18 cellular contexts compared by ENCODE assay signal in the genomic region with DNA sequence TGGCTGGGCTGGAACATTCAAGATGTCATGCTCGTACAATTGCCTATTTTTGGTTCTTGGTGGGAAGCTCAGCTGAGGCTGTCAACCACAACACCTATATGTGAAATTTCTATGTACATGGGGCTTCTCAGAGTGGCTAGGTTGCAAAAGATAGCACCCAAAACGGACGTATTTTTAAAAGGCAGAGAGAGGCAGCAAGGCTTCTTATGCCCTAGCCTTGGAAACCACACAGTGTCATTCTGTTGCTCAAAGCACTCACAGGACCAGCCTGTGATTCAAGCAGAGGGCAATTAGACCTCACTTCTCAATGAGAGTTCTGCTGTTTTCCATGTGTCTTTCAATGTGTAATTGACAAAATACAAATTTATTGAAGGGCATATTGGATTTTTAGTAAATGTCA.
A peak's percentile ranks its signal among the peaks of the same experiment; 100 is the strongest.
DNase-seq lines count a peak whose midpoint lies in the region; ATAC-seq and TF ChIP-seq lines count a peak whose summit lies in the region.
"Had no signal": no experiment of that assay in that cellular context is flagged by ENCODE, and none has a peak within 500 bp of the region (broad histone marks: within the 10 kb centered on the region; RNA-seq: fewer than 3 reads in every experiment).

No MANE protein-coding gene starts in this region.

- H3K79me2 ChIP-seq in OCI-LY7 (ENCODE audit: insufficient read depth, low read depth, low read length): no peaks in the 10 kb centered on the region

- POLR2A ChIA-PET in OCI-LY7 (lab: Charles Lee): no interaction called here

- no peak overlapping the region for H3K27ac ChIP-seq in OCI-LY7 (ENCODE audit: low read depth, low read length, poor library complexity, severe bottlenecking)
- H3K27ac ChIP-seq: GM23248 had no signal

- TF ChIP-seq CTCF in GM12865 (IDR thresholded peaks at IDR 0.05; ENCODE audit: insufficient read depth, low read depth, low read length, missing control alignments): no peak
- TF ChIP-seq CTCF in OCI-LY7 (conservative IDR thresholded peaks at IDR 0.05; ENCODE audit: low read length): no peak

- no peaks in the 10 kb centered on the region for H3K9me2 ChIP-seq in OCI-LY7 (ENCODE audit: insufficient read depth, low read length)

- H3K27me3 Mint-ChIP-seq in natural killer cell treated with Interleukin-12 subunit alpha and Interleukin-12 subunit beta and Interleukin-15 and Interleukin-18, amount 100 ng/mL, for 72 hours: peaks cover 0 to 2% of the 10 kb centered on the region in 2 donors

- H3K27ac Mint-ChIP-seq in natural killer cell treated with Interleukin-12 subunit alpha and Interleukin-12 subunit beta and Interleukin-15 and Interleukin-18, amount 100 ng/mL, for 72 hours: no peak overlapping the region
- H3K27ac Mint-ChIP-seq: CD4-positive, CD25-positive, alpha-beta regulatory T cell; CD8-positive, alpha-beta memory T cell had no signal

- no peaks in the 10 kb centered on the region for H4K20me1 ChIP-seq in OCI-LY7 (ENCODE audit: insufficient read depth, low read length)

- H3K4me1 ChIP-seq in OCI-LY7 (ENCODE audit: insufficient read depth, low read length, poor library complexity, severe bottlenecking): peaks cover 40% of the 10 kb centered on the region
- H3K4me1 ChIP-seq: BE2C had no signal

- no peak overlapping the region for H3K4me3 Mint-ChIP-seq in natural killer cell treated with Interleukin-12 subunit alpha and Interleukin-12 subunit beta and Interleukin-15 and Interleukin-18, amount 100 ng/mL, for 72 hours
- H3K4me3 Mint-ChIP-seq: CD4-positive, CD25-positive, alpha-beta regulatory T cell; CD8-positive, alpha-beta memory T cell had no signal

- CTCF ChIA-PET in OCI-LY7 (lab: Charles Lee; ENCODE audit: unreplicated experiment): no interaction called here

- peaks cover 5 to 7% of the 10 kb centered on the region in 2 donors for H3K4me1 Mint-ChIP-seq in natural killer cell treated with Interleukin-12 subunit alpha and Interleukin-12 subunit beta and Interleukin-15 and Interleukin-18, amount 100 ng/mL, for 72 hours (ENCODE audit: low read depth in 2 of 2)
- H3K4me1 Mint-ChIP-seq: CD4-positive, CD25-positive, alpha-beta regulatory T cell; CD8-positive, alpha-beta memory T cell had no signal

- H3K9me3 Mint-ChIP-seq in natural killer cell treated with Interleukin-12 subunit alpha and Interleukin-12 subunit beta and Interleukin-15 and Interleukin-18, amount 100 ng/mL, for 72 hours: no peaks in the 10 kb centered on the region
- H3K9me3 Mint-ChIP-seq: CD8-positive, alpha-beta memory T cell had no signal

- ATAC-seq in natural killer cell treated with Interleukin-12 subunit alpha and Interleukin-12 subunit beta and Interleukin-15 and Interleukin-18, amount 100 ng/mL, for 72 hours: peak; percentile 16 to 31

- H3K36me3 Mint-ChIP-seq in natural killer cell treated with Interleukin-12 subunit alpha and Interleukin-12 subunit beta and Interleukin-15 and Interleukin-18, amount 100 ng/mL, for 72 hours: no peaks in the 10 kb centered on the region
- H3K36me3 Mint-ChIP-seq: CD4-positive, CD25-positive, alpha-beta regulatory T cell; CD8-positive, alpha-beta memory T cell had no signal

- DNase-seq in GM12865 (ENCODE audit: low read depth) (peak; percentile 21), NCI-H69 (lab: John Stamatoyannopoulos, UW) (peak; percentile 42), OCI-LY7 (ENCODE audit: low spot score) (no peak), SW 1271 (lab: John Stamatoyannopoulos, UW) (no peak), SHP77 (lab: John Stamatoyannopoulos, UW) (no peak)
- DNase-seq in natural killer cell treated with Interleukin-12 subunit alpha and Interleukin-12 subunit beta and Interleukin-15 and Interleukin-18, amount 100 ng/mL, for 72 hours (ENCODE audit: low spot score): no peak
- DNase-seq: ACHN; BE2C; C1 segment of cervical spinal cord; CD4-positive, CD25-positive, alpha-beta regulatory T cell; CD8-positive, alpha-beta memory T cell; COR-L47; DMS 273 treated with DMSO at 0.1 percent for 48 hours; DMS53; DND-41; EL; GM23248; HCEC 1CT had no signal

- H3K4me2 ChIP-seq in OCI-LY7 (ENCODE audit: low read length): peak overlapping the region; percentile 16; the same call in 1 of the 2 replicates

- H3K9me3 ChIP-seq in OCI-LY7 (ENCODE audit: low read length): no peaks in the 10 kb centered on the region
- H3K9me3 ChIP-seq: BE2C had no signal

- no TSS peak for BruUV-seq in OCI-LY7 (replicated peaks; lab: Mats Ljungman, UMichigan)

- no peaks in the 10 kb centered on the region for H3K36me3 ChIP-seq in OCI-LY7 (ENCODE audit: insufficient read depth, low read length)
- H3K36me3 ChIP-seq: BE2C had no signal

- intact Hi-C loops in OCI-LY7 (cut with micrococcal nuclease; ENCODE audit: unreplicated experiment): no loop called here

- H3K4me3 ChIP-seq in GM12865 (ENCODE audit: low read depth, low read length): no peak overlapping the region
- H3K4me3 ChIP-seq in OCI-LY7 (ENCODE audit: low read depth, low read length, poor library complexity, severe bottlenecking): no peak overlapping the region
- H3K4me3 ChIP-seq: GM23248 had no signal

- H2AFZ ChIP-seq in OCI-LY7 (ENCODE audit: low read length): peak overlapping the region; percentile 60; the same call in 1 of the 2 replicates
- H2AFZ ChIP-seq: GM23248 had no signal

Comparison
In these comparisons a context has a peak if more than half of its experiments do, and no peak if none do; other contexts are left out.
1. DNase-seq: peak in GM12865 (single experiment) and NCI-H69 (single experiment); none in OCI-LY7 (single experiment), natural killer cell treated with Interleukin-12 subunit alpha and Interleukin-12 subunit beta and Interleukin-15 and Interleukin-18, amount 100 ng/mL, for 72 hours (single experiment), SW 1271 (0 of 2) and SHP77 (0 of 2).